25 cellular contexts compared by ENCODE assay signal in genomic region chr7:45193868-45194267, GRCh38. TPM values are rescaled to one million over a fixed set of nuclear protein-coding genes. Genes with fewer than 3 reads are reported as not detected.
DNase-seq lines count a peak whose midpoint lies in the region; ATAC-seq and TF ChIP-seq lines count a peak whose summit lies in the region.
"Had no signal": no experiment of that assay in that cellular context is flagged by ENCODE, and none has a peak within 500 bp of the region (broad histone marks: within the 10 kb centered on the region; RNA-seq: fewer than 3 reads in every experiment).

No MANE protein-coding gene starts in this region.

- no peak overlapping the region for H3K4me3 Mint-ChIP-seq in activated CD8-positive, alpha-beta memory T cell treated with anti-CD3 and anti-CD28 coated beads, Interleukin-2, amount 10 ng/mL, durations not matched to agents 7 days and 5 days
- H3K4me3 Mint-ChIP-seq in CD14-positive monocyte = no peak overlapping the region
- no peak overlapping the region for H3K4me3 Mint-ChIP-seq in endodermal cell
- H3K4me3 Mint-ChIP-seq: CD4-positive, CD25-positive, alpha-beta regulatory T cell; CD8-positive, alpha-beta T cell; H9 had no signal

- H3K27ac ChIP-seq in endodermal cell (ENCODE audit: low read depth, low read length) (no peak overlapping the region), spleen (peak overlapping the region in 1 of 8 donors; percentile 72)
- H3K27ac ChIP-seq: A549, GM23248 had no signal

- peaks cover 29% of the 10 kb centered on the region for H3K4me1 Mint-ChIP-seq in activated CD8-positive, alpha-beta memory T cell treated with anti-CD3 and anti-CD28 coated beads, Interleukin-2, amount 10 ng/mL, durations not matched to agents 7 days and 5 days
- H3K4me1 Mint-ChIP-seq in CD14-positive monocyte = peaks cover 51% of the 10 kb centered on the region
- no peaks in the 10 kb centered on the region for H3K4me1 Mint-ChIP-seq in endodermal cell
- H3K4me1 Mint-ChIP-seq: H9 had no signal

- intact Hi-C loops in CD14-positive monocyte (cut with micrococcal nuclease) (no loop called here), spleen (cut with DNase I; ENCODE audit: low total_unique reads) (no loop called here)

- peaks cover 5% of the 10 kb centered on the region for H3K9me3 Mint-ChIP-seq in activated CD8-positive, alpha-beta memory T cell treated with anti-CD3 and anti-CD28 coated beads, Interleukin-2, amount 10 ng/mL, durations not matched to agents 7 days and 5 days (ENCODE audit: low read depth)
- peaks cover 15 to 54% (median 36%) of the 10 kb centered on the region in 7 donors for H3K9me3 Mint-ChIP-seq in CD14-positive monocyte
- H3K9me3 Mint-ChIP-seq in endodermal cell = peaks cover 6% of the 10 kb centered on the region
- H3K9me3 Mint-ChIP-seq: CD8-positive, alpha-beta T cell; H9 had no signal

- no peaks in the 10 kb centered on the region for H3K36me3 ChIP-seq in endodermal cell (ENCODE audit: control insufficient read depth, insufficient read depth, low read length)
- no peaks in the 10 kb centered on the region for H3K36me3 ChIP-seq in spleen

- 76 to 85% methylated on average over 4 to 5 of the region's 5 CpGs for WGBS in endodermal cell (ENCODE audit: insufficient coverage in 1 of 2, insufficient read length in 1 of 2), 2 experiments
- WGBS in spleen, 5 donors = 87 to 91% (median 90%) methylated on average over 4 to 5 of the region's 5 CpGs

- no peak overlapping the region for H3K27ac Mint-ChIP-seq in activated CD8-positive, alpha-beta memory T cell treated with anti-CD3 and anti-CD28 coated beads, Interleukin-2, amount 10 ng/mL, durations not matched to agents 7 days and 5 days
- H3K27ac Mint-ChIP-seq in CD14-positive monocyte (peak overlapping the region in 4 of 7 donors; percentile 27 to 94 (median 78)), endodermal cell (no peak overlapping the region)
- H3K27ac Mint-ChIP-seq: CD4-positive, CD25-positive, alpha-beta regulatory T cell; CD8-positive, alpha-beta T cell had no signal

- no peaks in the 10 kb centered on the region for H3K27me3 ChIP-seq in endodermal cell (ENCODE audit: control insufficient read depth, insufficient read depth, low read length, poor library complexity, severe bottlenecking)
- H3K27me3 ChIP-seq in spleen (replicated peaks in 1 of 7) = peaks cover 0 to 10% (median 0%) of the 10 kb centered on the region in 7 donors

- no peak for TF ChIP-seq CTCF in CD14-positive monocyte (IDR thresholded peaks at IDR 0.05)
- TF ChIP-seq CTCF in endodermal cell (conservative IDR thresholded peaks at IDR 0.05) = no peak
- no peak for TF ChIP-seq CTCF in spleen (IDR thresholded peaks at IDR 0.05 in 8 of 11, conservative IDR thresholded peaks at IDR 0.05 in 3 of 11)

- peaks cover 24% of the 10 kb centered on the region for H3K27me3 Mint-ChIP-seq in activated CD8-positive, alpha-beta memory T cell treated with anti-CD3 and anti-CD28 coated beads, Interleukin-2, amount 10 ng/mL, durations not matched to agents 7 days and 5 days
- H3K27me3 Mint-ChIP-seq in CD14-positive monocyte (ENCODE audit: low read depth in 3 of 3) = peaks cover 5 to 11% (median 6%) of the 10 kb centered on the region in 3 donors
- peaks cover 2% of the 10 kb centered on the region for H3K27me3 Mint-ChIP-seq in endodermal cell (ENCODE audit: insufficient read depth)

- no peaks in the 10 kb centered on the region for H3K4me1 ChIP-seq in endodermal cell (ENCODE audit: control insufficient read depth, insufficient read depth, low read length)
- H3K4me1 ChIP-seq in spleen = peaks cover 0 to 4% (median 0%) of the 10 kb centered on the region in 6 donors
- H3K4me1 ChIP-seq: A549, Caco-2 had no signal

- H3K4me3 ChIP-seq in endodermal cell (ENCODE audit: low read length) (no peak overlapping the region), spleen (no peak overlapping the region)
- H3K4me3 ChIP-seq: A549, GM12878, GM23248 had no signal

- no peak overlapping the region for H3K9ac ChIP-seq in endodermal cell (ENCODE audit: extremely low read depth, low read length, poor library complexity, severe bottlenecking)
- H3K9ac ChIP-seq: GM23248 had no signal

- no peak for ATAC-seq in activated CD8-positive, alpha-beta memory T cell treated with anti-CD3 and anti-CD28 coated beads, Interleukin-2, amount 10 ng/mL, durations not matched to agents 7 days and 5 days
- ATAC-seq: A549; CD8-positive, alpha-beta T cell; GM12878; HCT116 had no signal

- no peak for TF ChIP-seq POLR2A in spleen (IDR thresholded peaks at IDR 0.05)

- peaks cover 6% of the 10 kb centered on the region for H3K36me3 Mint-ChIP-seq in activated CD8-positive, alpha-beta memory T cell treated with anti-CD3 and anti-CD28 coated beads, Interleukin-2, amount 10 ng/mL, durations not matched to agents 7 days and 5 days
- peaks cover 16 to 19% of the 10 kb centered on the region in 2 donors for H3K36me3 Mint-ChIP-seq in CD14-positive monocyte
- H3K36me3 Mint-ChIP-seq in endodermal cell (ENCODE audit: low read depth) = no peaks in the 10 kb centered on the region
- H3K36me3 Mint-ChIP-seq: CD4-positive, CD25-positive, alpha-beta regulatory T cell; CD8-positive, alpha-beta T cell had no signal

- DNase-seq in activated CD8-positive, alpha-beta memory T cell treated with anti-CD3 and anti-CD28 coated beads, Interleukin-2, amount 50 U/mL, for 48 hours = peak; percentile 43
- no peak for DNase-seq in activated CD8-positive, alpha-beta memory T cell treated with anti-CD3 and anti-CD28 coated beads, Interleukin-2, amount 10 ng/mL, durations not matched to agents 7 days and 5 days
- DNase-seq in CD14-positive monocyte (ENCODE audit: low spot score) (no peak), endodermal cell (peak; percentile 10), spleen (peak; percentile 42), HuH-7.5 (ENCODE audit: low spot score) (no peak), NCI-H2081 treated with DMSO at 0.1 percent for 48 hours (lab: John Stamatoyannopoulos, UW) (no peak), OCI-M2 (lab: John Stamatoyannopoulos, UW; ENCODE audit: unreplicated experiment) (no peak)
- DNase-seq: 8988T; ACHN; AML-193; Caco-2; CD4-positive, CD25-positive, alpha-beta regulatory T cell; CD8-positive, alpha-beta T cell; DMS 273 treated with DMSO at 0.1 percent for 48 hours; DMS79; EL; GDM1; GM23248 had no signal

- CTCF ChIA-PET in activated CD8-positive, alpha-beta memory T cell treated with anti-CD3 and anti-CD28 coated beads, Interleukin-2, amount 10 ng/mL, durations not matched to agents 7 days and 5 days (lab: Charles Lee) = no interaction called here

- H3K9me3 ChIP-seq in endodermal cell (ENCODE audit: control insufficient read depth, low read length) (no peaks in the 10 kb centered on the region), spleen (no peaks in the 10 kb centered on the region)
- H3K9me3 ChIP-seq: A549, Caco-2 had no signal

RNA-seq across cellular contexts. Expression of gene RAMP3, which starts 36.3 kb away (rescaled TPM):
- total RNA-seq in activated CD8-positive, alpha-beta memory T cell treated with anti-CD3 and anti-CD28 coated beads, Interleukin-2, amount 10 ng/mL, durations not matched to agents 7 days and 5 days = not detected
- not detected for polyA plus RNA-seq in CD14-positive monocyte
- total RNA-seq in endodermal cell = not detected
- not detected for polyA plus RNA-seq in endodermal cell (2013, experiment 1 of 2)
- not detected for polyA plus RNA-seq in endodermal cell (2013, experiment 2 of 2)
- total RNA-seq in spleen = 10 to 100 TPM in 5 of 7 donors, 1 to 10 TPM in 2; 6.3 to 27.8 (median 11.8) TPM
- 10 to 100 TPM; 14.2 to 21.6 (median 18.9) TPM for polyA plus RNA-seq in spleen
- total RNA-seq: Caco-2; CD4-positive, CD25-positive, alpha-beta regulatory T cell; CD8-positive, alpha-beta T cell; GM12878; GM23248; H4 had no signal
- polyA plus RNA-seq: A549; BJ; CD4-positive, CD25-positive, alpha-beta regulatory T cell; GM12878; GM23248 had no signal

Comparison
In these comparisons a context has a peak if more than half of its experiments do, and no peak if none do; other contexts are left out.
1. DNase-seq: peak in activated CD8-positive, alpha-beta memory T cell treated with anti-CD3 and anti-CD28 coated beads, Interleukin-2, amount 50 U/mL, for 48 hours (single experiment), endodermal cell (single experiment) and spleen (single experiment); none in activated CD8-positive, alpha-beta memory T cell treated with anti-CD3 and anti-CD28 coated beads, Interleukin-2, amount 10 ng/mL, durations not matched to agents 7 days and 5 days (single experiment), CD14-positive monocyte (single experiment), HuH-7.5 (single experiment), NCI-H2081 treated with DMSO at 0.1 percent for 48 hours (single experiment) and OCI-M2 (single experiment).
2. H3K27ac Mint-ChIP-seq: peak in CD14-positive monocyte (4 of 7); none in activated CD8-positive, alpha-beta memory T cell treated with anti-CD3 and anti-CD28 coated beads, Interleukin-2, amount 10 ng/mL, durations not matched to agents 7 days and 5 days (single experiment) and endodermal cell (single experiment).
3. RNA of gene RAMP3, which starts 36.3 kb away (total RNA-seq): 6.3 to 27.8 TPM in spleen; not detected in activated CD8-positive, alpha-beta memory T cell treated with anti-CD3 and anti-CD28 coated beads, Interleukin-2, amount 10 ng/mL, durations not matched to agents 7 days and 5 days and not detected in endodermal cell; every median in the first group is over 4 times any median in the second.